Comparison of ENCODE assay signal across 8 cellular contexts in genomic region chr14:35808658-35809563, GRCh38. TPM values are rescaled to one million over a fixed set of nuclear protein-coding genes. Genes with fewer than 3 reads are reported as not detected.
DNase-seq lines count a peak whose midpoint lies in the region; ATAC-seq and TF ChIP-seq lines count a peak whose summit lies in the region.
"Not testable (repeated sequence)": the region's sequence is repeated elsewhere in the genome, so short reads cannot be mapped to it uniquely, and the experiment has no call there.

TSS of gene RALGAPA1 (minus strand) at chr14:35809295. CDS start at chr14:35808835, 460 bp downstream.

- not testable (repeated sequence) for H3F3A ChIP-seq in PC-3 (ENCODE audit: low read length, unreplicated experiment)

- H3K4me2 ChIP-seq in PC-3 (ENCODE audit: low read length), result peak within 1 kb of the TSS; percentile 81

- peak within 1 kb of the TSS; percentile 57 for H3K27ac ChIP-seq in PC-3 (ENCODE audit: low read length)

- peak; percentile 84 for DNase-seq in DMS53 treated with DMSO at 0.1 percent for 48 hours (lab: John Stamatoyannopoulos, UW; ENCODE audit: unreplicated experiment)
- peak; percentile 97 for DNase-seq in Jurkat, Clone E6-1 (ENCODE audit: low read depth, low spot score)
- DNase-seq in PC-3, result peak; percentile 97
- peak; percentile 96 for DNase-seq in activated T-cell treated with anti-CD3 and anti-CD28 coated beads, Interleukin-2, amount 50 U/mL, for 1 hour
- peak; percentile 84 for DNase-seq in epithelial cell of proximal tubule (ENCODE audit: low read depth)
- DNase-seq in mucosa of gallbladder (ENCODE audit: low spot score), result peak; percentile 96
- peak; percentile 85 to 87 for DNase-seq in stimulated activated CD8-positive, alpha-beta memory T cell treated with anti-CD3 and anti-CD28 coated beads, Interleukin-4, amount 100 ng/mL, for 4 hours (ENCODE audit: low read depth in 2 of 2, low spot score in 1 of 2)

- H3K36me3 ChIP-seq in PC-3 (ENCODE audit: low read depth, low read length), result not testable (repeated sequence)

- peak; percentile 98 for ATAC-seq in GM21619 (IDR thresholded peaks at IDR 0.05; ENCODE audit: unreplicated experiment)
- peak; percentile 93 for ATAC-seq in PC-3

- peak within 1 kb of the TSS; percentile 72 for H3K9ac ChIP-seq in PC-3 (ENCODE audit: low read length)

- POLR2A ChIA-PET in PC-3 (lab: Charles Lee; ENCODE audit: unreplicated experiment), result interaction anchor here (1.1 kb wide), 1 partner anchor 17 kb away, joined by 3 read pairs; the partner anchor contains the start of gene BRMS1L

- not testable (repeated sequence) for H3K27me3 ChIP-seq in PC-3 (ENCODE audit: low read length)

- H4K20me1 ChIP-seq in PC-3 (ENCODE audit: low read length), result peaks cover 18% of the 10 kb centered on the region

- BruUV-seq in PC-3 (replicated peaks; lab: Mats Ljungman, UMichigan), result TSS peak; percentile 71

- H2AFZ ChIP-seq in PC-3 (ENCODE audit: low read length), result peak within 1 kb of the TSS; percentile 49

- peaks cover 17% of the 10 kb centered on the region for H3K4me1 ChIP-seq in PC-3 (ENCODE audit: insufficient read depth, low read length)

- H3K9me2 ChIP-seq in PC-3 (replicated peaks; ENCODE audit: low read length), result not testable (repeated sequence)

- CTCF ChIA-PET in PC-3 (lab: Charles Lee), result interaction anchor here (0.5 to 0.7 kb wide), 5 partner anchors 9 to 339 kb away, joined by 3 to 6 read pairs (median 4); no protein-coding TSS in a partner anchor

- peak within 1 kb of the TSS; percentile 66 for H3K4me3 ChIP-seq in Jurkat, Clone E6-1 (ENCODE audit: low read length)
- H3K4me3 ChIP-seq in PC-3 (ENCODE audit: low read length), result peak within 1 kb of the TSS; percentile 71
- peak within 1 kb of the TSS; percentile 89 for H3K4me3 ChIP-seq in epithelial cell of proximal tubule (ENCODE audit: low read depth, low read length)

- intact Hi-C loops in PC-3 (cut with micrococcal nuclease), result loop anchor here (5.0 kb wide), 1 partner anchor 62 kb away; no protein-coding TSS in a partner anchor

- H3K79me2 ChIP-seq in PC-3 (ENCODE audit: low read length), result peaks cover 38% of the 10 kb centered on the region

- TF ChIP-seq CTCF in PC-3 (conservative IDR thresholded peaks at IDR 0.05; ENCODE audit: low read depth, low read length), result peak; percentile 30; the same call in 1 of the 2 replicates
- peak; percentile 33 for TF ChIP-seq CTCF in epithelial cell of proximal tubule (conservative IDR thresholded peaks at IDR 0.05; ENCODE audit: low read depth, low read length)

- H3K9me3 ChIP-seq in PC-3 (ENCODE audit: low read length), result not testable (repeated sequence)

RNA-seq across cellular contexts. Expression of gene RALGAPA1, which starts in this region (rescaled TPM):
- 13.9 TPM for polyA plus RNA-seq in Jurkat, Clone E6-1 (2012; ENCODE audit: insufficient read depth, insufficient read length)
- total RNA-seq in PC-3 (2014; rRNA removed) (20.3 and 24.0 TPM in 2 replicates), epithelial cell of proximal tubule (14.3 and 19.5 TPM in 2 replicates), mucosa of gallbladder (63.1 TPM)

Comparison
In these comparisons a context has a peak if more than half of its experiments do, and no peak if none do; other contexts are left out.
1. Peak in every context shown above with its lines: DNase-seq, ATAC-seq, H3K4me3 ChIP-seq and H3K27ac ChIP-seq.